Comparison of ENCODE assay signal across 1 cellular context in the genomic region with DNA sequence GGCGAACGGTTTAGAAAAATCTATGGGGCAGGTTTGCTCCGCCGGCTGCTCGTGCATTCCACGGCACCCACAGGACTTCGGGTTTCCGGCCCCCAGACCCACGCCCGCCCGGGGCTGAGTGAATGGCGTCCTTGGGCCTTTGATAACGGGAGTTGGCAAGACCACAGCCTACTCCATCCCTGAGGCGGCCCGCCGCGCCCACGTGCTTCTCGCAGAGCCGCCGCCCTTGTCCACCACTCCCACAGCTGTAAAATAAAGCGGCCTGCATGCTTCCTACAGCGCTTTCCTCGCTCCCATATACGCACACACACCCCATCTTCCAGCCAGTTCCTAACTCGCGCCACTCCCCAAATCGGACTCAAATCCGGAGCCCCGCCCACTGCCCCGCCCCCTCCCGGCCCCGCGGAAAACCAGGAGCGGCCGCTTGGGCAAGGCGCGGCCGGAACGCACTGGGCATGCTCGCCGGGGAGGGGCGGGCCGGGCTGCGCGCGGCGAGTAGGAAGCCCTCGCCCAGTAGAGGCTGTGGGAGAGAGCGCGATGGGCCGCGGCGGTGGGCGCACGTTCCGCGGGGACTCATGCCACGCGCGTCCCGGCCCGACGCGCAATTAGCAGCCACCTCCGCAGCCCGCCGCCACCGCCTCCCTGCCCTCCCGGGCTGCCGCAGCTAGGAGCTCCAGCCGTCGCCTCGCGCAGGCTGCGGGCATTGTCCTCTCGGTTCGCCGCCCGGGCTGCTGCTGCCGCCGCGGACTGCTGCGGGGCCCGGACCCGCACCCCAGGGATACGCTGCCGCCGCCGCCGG.
TF ChIP-seq lines count a peak whose summit lies in the region.

A gene (plus strand): TSS at position 513 of the 799 bp plus-strand sequence. CDS start 468 bp downstream, outside the sequence.

TF ChIP-seq in WTC11, 78 proteins besides CTCF, POLR2A, EP300 and RAD21 (continued from another document):
- TF ChIP-seq, protein P1, sequence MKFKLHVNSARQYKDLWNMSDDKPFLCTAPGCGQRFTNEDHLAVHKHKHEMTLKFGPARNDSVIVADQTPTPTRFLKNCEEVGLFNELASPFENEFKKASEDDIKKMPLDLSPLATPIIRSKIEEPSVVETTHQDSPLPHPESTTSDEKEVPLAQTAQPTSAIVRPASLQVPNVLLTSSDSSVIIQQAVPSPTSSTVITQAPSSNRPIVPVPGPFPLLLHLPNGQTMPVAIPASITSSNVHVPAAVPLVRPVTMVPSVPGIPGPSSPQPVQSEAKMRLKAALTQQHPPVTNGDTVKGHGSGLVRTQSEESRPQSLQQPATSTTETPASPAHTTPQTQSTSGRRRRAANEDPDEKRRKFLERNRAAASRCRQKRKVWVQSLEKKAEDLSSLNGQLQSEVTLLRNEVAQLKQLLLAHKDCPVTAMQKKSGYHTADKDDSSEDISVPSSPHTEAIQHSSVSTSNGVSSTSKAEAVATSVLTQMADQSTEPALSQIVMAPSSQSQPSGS (CRISPR knock-in tag; IDR thresholded peaks at IDR 0.05; ENCODE audit: borderline replicate concordance, low read depth) = no peak
- TF ChIP-seq GTF2I (CRISPR knock-in tag; conservative IDR thresholded peaks at IDR 0.05) (no peak), GRHL2 (CRISPR knock-in tag; IDR thresholded peaks at IDR 0.05; ENCODE audit: insufficient replicate concordance, severe bottlenecking) (no peak)
- TF ChIP-seq, protein P2, sequence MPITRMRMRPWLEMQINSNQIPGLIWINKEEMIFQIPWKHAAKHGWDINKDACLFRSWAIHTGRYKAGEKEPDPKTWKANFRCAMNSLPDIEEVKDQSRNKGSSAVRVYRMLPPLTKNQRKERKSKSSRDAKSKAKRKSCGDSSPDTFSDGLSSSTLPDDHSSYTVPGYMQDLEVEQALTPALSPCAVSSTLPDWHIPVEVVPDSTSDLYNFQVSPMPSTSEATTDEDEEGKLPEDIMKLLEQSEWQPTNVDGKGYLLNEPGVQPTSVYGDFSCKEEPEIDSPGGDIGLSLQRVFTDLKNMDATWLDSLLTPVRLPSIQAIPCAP (CRISPR knock-in tag; IDR thresholded peaks at IDR 0.05) = peak; percentile 46
TF ChIP-seq in WTC11: peak in this region for 30.
